ENCODE assay signal across 23 cellular contexts in the genomic region with DNA sequence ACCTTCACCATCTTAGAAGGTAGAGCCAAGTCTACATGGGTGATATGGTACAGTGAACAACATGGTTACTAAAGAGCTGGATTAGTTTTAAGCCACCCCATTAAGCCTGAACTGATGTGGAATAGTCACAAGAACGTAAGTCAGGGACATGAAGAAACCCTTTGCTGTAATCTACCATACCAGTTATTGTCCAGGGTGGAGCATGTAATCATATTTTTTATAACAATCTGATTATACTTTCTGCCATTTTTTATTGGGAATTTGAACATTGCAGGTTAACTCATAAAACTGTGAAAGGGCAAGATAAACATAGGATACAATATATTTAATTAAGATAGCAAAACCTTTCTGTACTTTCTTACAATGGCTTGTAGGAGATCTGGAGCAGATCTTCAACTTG.
DNase-seq lines count a peak whose midpoint lies in the region; ATAC-seq, FAIRE-seq and TF ChIP-seq lines count a peak whose summit lies in the region.
"Had no signal": no experiment of that assay in that cellular context is flagged by ENCODE, and none has a peak within 500 bp of the region (broad histone marks: within the 10 kb centered on the region; RNA-seq: fewer than 3 reads in every experiment).

No MANE protein-coding gene starts in this region.

- peaks cover 66% of the 10 kb centered on the region for H3K4me1 Mint-ChIP-seq in endothelial cell (ENCODE audit: unreplicated experiment)
- H3K4me1 Mint-ChIP-seq: B cell had no signal

- intact Hi-C loops in left colon (cut with DNase I, micrococcal nuclease): no loop called here

- FAIRE-seq in A549 (lab: Jason Lieb, UNC): peak; percentile 43
- FAIRE-seq: A204.1, G401.6, GM12892, GM18507, GM19239 had no signal

- POLR2A ChIA-PET in A549 (lab: Yijun Ruan, JAX): no interaction called here

- H3K27me3 Mint-ChIP-seq in endothelial cell (ENCODE audit: unreplicated experiment): no peaks in the 10 kb centered on the region

- CTCF ChIA-PET in A549 (lab: Yijun Ruan, JAX): interaction anchor here (1.0 kb wide), 1 partner anchor 79 kb away, joined by 3 read pairs; no protein-coding TSS in a partner anchor

- no peaks in the 10 kb centered on the region for H3K9me3 Mint-ChIP-seq in endothelial cell (ENCODE audit: unreplicated experiment)

- H3K27ac Mint-ChIP-seq in endothelial cell (ENCODE audit: unreplicated experiment): peak overlapping the region; percentile 94
- H3K27ac Mint-ChIP-seq: B cell; CD4-positive, alpha-beta T cell; CD8-positive, alpha-beta T cell had no signal

- H3K9me3 ChIP-seq in A549: no peaks in the 10 kb centered on the region

- no peak overlapping the region for H3K4me3 Mint-ChIP-seq in endothelial cell (ENCODE audit: unreplicated experiment)
- H3K4me3 Mint-ChIP-seq: B cell; CD4-positive, alpha-beta T cell; CD8-positive, alpha-beta T cell had no signal

- DNase-seq in A549 (ENCODE audit: low read depth in 1 of 2, low spot score in 1 of 2) (no peak), endothelial cell (ENCODE audit: low spot score) (no peak), left colon (no peak), NCI-H526 (lab: John Stamatoyannopoulos, UW) (no peak), DMS 273 treated with DMSO at 0.1 percent for 48 hours (lab: John Stamatoyannopoulos, UW) (no peak)
- DNase-seq: 8988T; AML-193; CD4-positive, alpha-beta T cell; CD8-positive, alpha-beta T cell; COR-L47; DMS79 treated with DMSO at 0.1 percent for 48 hours; GF-D8 had no signal

- H3K4me2 ChIP-seq in A549: no peak overlapping the region

- no peak overlapping the region for H3K27ac ChIP-seq in A549
- peak overlapping the region; percentile 38 for H3K27ac ChIP-seq in VCaP
- H3K27ac ChIP-seq: BLaER1 treated with 17β-estradiol and CSF1 and Interleukin-3, amounts not matched to agents 10 nM and 100 nM; C4-2B had no signal

- ATAC-seq in A549 (no peak), left colon (peak; percentile 85), HG02678 (IDR thresholded peaks at IDR 0.05; ENCODE audit: unreplicated experiment) (no peak), GM18909 (IDR thresholded peaks at IDR 0.05; ENCODE audit: poor library complexity, unreplicated experiment) (no peak)
- ATAC-seq: CD8-positive, alpha-beta T cell had no signal

- H3K4me1 ChIP-seq in A549: no peaks in the 10 kb centered on the region

- no peak overlapping the region for H3K4me3 ChIP-seq in A549
- H3K4me3 ChIP-seq: BLaER1 treated with 17β-estradiol and CSF1 and Interleukin-3, amounts not matched to agents 10 nM and 100 nM had no signal

- no peak for TF ChIP-seq POLR2A in A549 (IDR thresholded peaks at IDR 0.05; ENCODE audit: low read length)

- no peak for TF ChIP-seq EP300 in A549 (IDR thresholded peaks at IDR 0.05)

- H3K36me3 Mint-ChIP-seq in endothelial cell (ENCODE audit: low read depth, unreplicated experiment): peaks cover 5% of the 10 kb centered on the region

- no peak for TF ChIP-seq CTCF in A549 (IDR thresholded peaks at IDR 0.05)
- TF ChIP-seq CTCF in VCaP (conservative IDR thresholded peaks at IDR 0.05): no peak
- TF ChIP-seq CTCF in endothelial cell (IDR thresholded peaks at IDR 0.05; ENCODE audit: unreplicated experiment): no peak

- TF ChIP-seq RAD21 in A549 (conservative IDR thresholded peaks at IDR 0.05 in 1 of 2, IDR thresholded peaks at IDR 0.05 in 1 of 2): no peak

- 96% methylated on average over 1 of the region's 1 CpG for WGBS in A549 (ENCODE audit: missing lambda C conversion rate)

TF ChIP-seq in A549, 52 proteins besides CTCF, POLR2A, EP300 and RAD21:
- TF ChIP-seq CHD2 (IDR thresholded peaks at IDR 0.05; ENCODE audit: low read length, partially characterized antibody) (no peak), ATOH8 (CRISPR knock-in tag; IDR thresholded peaks at IDR 0.05; ENCODE audit: low read depth) (no peak), PHF8 (IDR thresholded peaks at IDR 0.05; ENCODE audit: borderline replicate concordance, low read depth) (no peak)
